ENCODE assay signal across 12 cellular contexts in genomic region chr11:11243258-11243789, GRCh38.
DNase-seq lines count a peak whose midpoint lies in the region; ATAC-seq and TF ChIP-seq lines count a peak whose summit lies in the region.
"Had no signal": no experiment of that assay in that cellular context is flagged by ENCODE, and none has a peak within 500 bp of the region (broad histone marks: within the 10 kb centered on the region; RNA-seq: fewer than 3 reads in every experiment).

No MANE protein-coding gene starts in this region.

- intact Hi-C loops in body of pancreas (cut with DNase I) = no loop called here

- no peaks in the 10 kb centered on the region for H3K9me3 ChIP-seq in CD4-positive, CD25-positive, alpha-beta regulatory T cell (ENCODE audit: control insufficient read depth in 2 of 2, low read length in 2 of 2)
- H3K9me3 ChIP-seq in body of pancreas (no peaks in the 10 kb centered on the region), iPS-18a (ENCODE audit: control insufficient read depth, low read depth, low read length) (no peaks in the 10 kb centered on the region)
- H3K9me3 ChIP-seq: pancreas had no signal

- H3K27me3 ChIP-seq in CD4-positive, CD25-positive, alpha-beta regulatory T cell (ENCODE audit: control insufficient read depth, insufficient read depth, low read length) = no peaks in the 10 kb centered on the region
- H3K27me3 ChIP-seq in body of pancreas = no peaks in the 10 kb centered on the region
- no peaks in the 10 kb centered on the region for H3K27me3 ChIP-seq in iPS-18a (ENCODE audit: control insufficient read depth, insufficient read depth, low read length)
- H3K27me3 ChIP-seq in rectal smooth muscle tissue (ENCODE audit: control insufficient read depth, insufficient read depth, low read length) = no peaks in the 10 kb centered on the region
- H3K27me3 ChIP-seq: pancreas had no signal

- peaks cover 17 to 39% (median 27%) of the 10 kb centered on the region in 4 donors for H3K4me1 Mint-ChIP-seq in CD4-positive, CD25-positive, alpha-beta regulatory T cell
- H3K4me1 Mint-ChIP-seq: activated naive CD4-positive, alpha-beta T cell treated with anti-CD3 and anti-CD28 coated beads, Interleukin-2, amount 10 ng/mL, durations not matched to agents 7 days and 5 days had no signal

- H3K4me1 ChIP-seq in CD4-positive, CD25-positive, alpha-beta regulatory T cell (ENCODE audit: control insufficient read depth, insufficient read depth, low read length, poor library complexity, severe bottlenecking) = peaks cover 20% of the 10 kb centered on the region
- H3K4me1 ChIP-seq in body of pancreas (no peaks in the 10 kb centered on the region), iPS-18a (ENCODE audit: control insufficient read depth, low read depth, low read length) (peaks cover 11% of the 10 kb centered on the region), rectal smooth muscle tissue (ENCODE audit: control insufficient read depth, insufficient read depth, low read length) (peaks cover 24% of the 10 kb centered on the region)
- H3K4me1 ChIP-seq: pancreas had no signal

- H3K27me3 Mint-ChIP-seq in CD4-positive, CD25-positive, alpha-beta regulatory T cell = no peaks in the 10 kb centered on the region
- H3K27me3 Mint-ChIP-seq: activated CD4-positive, alpha-beta T cell treated with anti-CD3 and anti-CD28 coated beads for 36 hours had no signal

- ATAC-seq in CD4-positive, CD25-positive, alpha-beta regulatory T cell (ENCODE audit: low read depth in 2 of 2) = peak; percentile 13 to 17
- ATAC-seq in body of pancreas (peak; percentile 33), HG03460 (IDR thresholded peaks at IDR 0.05; ENCODE audit: unreplicated experiment) (no peak), HG02678 (IDR thresholded peaks at IDR 0.05; ENCODE audit: unreplicated experiment) (no peak)

- no peak for DNase-seq in CD4-positive, CD25-positive, alpha-beta regulatory T cell
- peak in 3 of 4 donors; percentile 16 to 20 (median 19) for DNase-seq in body of pancreas
- no peak for DNase-seq in SKM-1 treated with dmso at 0.1 percent for 144 hours (lab: John Stamatoyannopoulos, UW; ENCODE audit: unreplicated experiment)
- DNase-seq in HT-29 (ENCODE audit: low spot score) = no peak
- DNase-seq: activated naive CD4-positive, alpha-beta T cell treated with anti-CD3 and anti-CD28 coated beads, Interleukin-2, amount 10 ng/mL, durations not matched to agents 7 days and 5 days; pancreas had no signal

- no peaks in the 10 kb centered on the region for H3K36me3 Mint-ChIP-seq in CD4-positive, CD25-positive, alpha-beta regulatory T cell

- peak overlapping the region; percentile 69 for H3K27ac ChIP-seq in CD4-positive, CD25-positive, alpha-beta regulatory T cell (ENCODE audit: insufficient read depth, low read length, poor library complexity, severe bottlenecking)
- no peak overlapping the region for H3K27ac ChIP-seq in body of pancreas
- peak overlapping the region; percentile 41 for H3K27ac ChIP-seq in iPS-18a (ENCODE audit: low read length)
- peak overlapping the region; percentile 79 for H3K27ac ChIP-seq in rectal smooth muscle tissue (ENCODE audit: low read depth, low read length)
- H3K27ac ChIP-seq: pancreas had no signal

- no peak for TF ChIP-seq CTCF in body of pancreas (IDR thresholded peaks at IDR 0.05)

- 69 to 77% methylated on average over 6 to 7 of the region's 7 CpGs for WGBS in body of pancreas, 2 donors

- peak overlapping the region; percentile 54 for H3K4me3 ChIP-seq in CD4-positive, CD25-positive, alpha-beta regulatory T cell (ENCODE audit: low read depth, low read length)
- H3K4me3 ChIP-seq in body of pancreas = no peak overlapping the region
- no peak overlapping the region for H3K4me3 ChIP-seq in iPS-18a (ENCODE audit: low read length)
- no peak overlapping the region for H3K4me3 ChIP-seq in rectal smooth muscle tissue (ENCODE audit: low read length)
- H3K4me3 ChIP-seq: K562, pancreas had no signal

- H3K4me3 Mint-ChIP-seq in CD4-positive, CD25-positive, alpha-beta regulatory T cell = peak overlapping the region in 2 of 4 donors; percentile 14 to 51
- H3K4me3 Mint-ChIP-seq: activated CD4-positive, alpha-beta T cell treated with anti-CD3 and anti-CD28 coated beads for 36 hours; activated naive CD4-positive, alpha-beta T cell treated with anti-CD3 and anti-CD28 coated beads, Interleukin-2, amount 10 ng/mL, durations not matched to agents 7 days and 5 days had no signal

- H3K9me3 Mint-ChIP-seq in CD4-positive, CD25-positive, alpha-beta regulatory T cell = peaks cover 0 to 2% (median 0%) of the 10 kb centered on the region in 7 donors

- H3K9ac ChIP-seq in iPS-18a (ENCODE audit: low read length) (peak overlapping the region; percentile 42), rectal smooth muscle tissue (ENCODE audit: low read length) (no peak overlapping the region)

- no peak for TF ChIP-seq POLR2A in body of pancreas (IDR thresholded peaks at IDR 0.05)

- no peaks in the 10 kb centered on the region for H3K36me3 ChIP-seq in CD4-positive, CD25-positive, alpha-beta regulatory T cell (ENCODE audit: control insufficient read depth, insufficient read depth, low read length)
- H3K36me3 ChIP-seq in body of pancreas (replicated peaks in 1 of 2; ENCODE audit: insufficient read depth in 1 of 2, low read depth in 2 of 2) = no peaks in the 10 kb centered on the region
- H3K36me3 ChIP-seq in iPS-18a (ENCODE audit: control insufficient read depth, low read depth, low read length) = no peaks in the 10 kb centered on the region
- no peaks in the 10 kb centered on the region for H3K36me3 ChIP-seq in rectal smooth muscle tissue (ENCODE audit: control insufficient read depth, insufficient read depth, low read length)
- H3K36me3 ChIP-seq: pancreas had no signal

- H3K27ac Mint-ChIP-seq in CD4-positive, CD25-positive, alpha-beta regulatory T cell = peak overlapping the region; percentile 71 to 84 (median 82)
- H3K27ac Mint-ChIP-seq: activated CD4-positive, alpha-beta T cell treated with anti-CD3 and anti-CD28 coated beads for 36 hours; activated naive CD4-positive, alpha-beta T cell treated with anti-CD3 and anti-CD28 coated beads, Interleukin-2, amount 10 ng/mL, durations not matched to agents 7 days and 5 days had no signal

Comparison
In these comparisons a context has a peak if more than half of its experiments do, and no peak if none do; other contexts are left out.
1. ATAC-seq: peak in CD4-positive, CD25-positive, alpha-beta regulatory T cell (2 of 2) and body of pancreas (single experiment); none in HG03460 (single experiment) and HG02678 (single experiment).
2. DNase-seq: peak in body of pancreas (3 of 4); none in CD4-positive, CD25-positive, alpha-beta regulatory T cell (0 of 3), SKM-1 treated with dmso at 0.1 percent for 144 hours (single experiment) and HT-29 (single experiment).
3. H3K27ac ChIP-seq: peak in CD4-positive, CD25-positive, alpha-beta regulatory T cell (single experiment), iPS-18a (single experiment) and rectal smooth muscle tissue (single experiment); none in body of pancreas (0 of 4).